In the genomic region with DNA sequence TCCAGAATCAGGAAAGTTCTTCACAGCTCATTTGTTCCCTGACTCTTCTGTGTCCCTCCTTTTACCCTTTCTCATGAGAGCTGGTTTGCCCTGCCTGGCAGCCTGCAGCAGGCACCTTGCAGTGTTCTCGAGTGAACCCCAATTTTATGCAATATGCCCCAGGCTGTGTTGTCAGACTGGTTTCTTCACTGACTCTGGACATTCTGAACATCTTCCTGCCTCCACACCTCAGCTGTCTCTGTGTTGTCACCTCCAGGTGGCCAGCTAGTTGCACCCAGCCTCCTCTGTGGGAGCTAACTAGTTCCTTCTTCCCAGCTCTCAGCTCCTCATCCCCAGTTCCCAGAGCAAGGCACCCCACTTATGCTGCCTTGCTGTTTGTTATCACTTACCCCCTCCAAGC, we compare ENCODE assay signal across 19 cellular contexts.
"Had no signal": no experiment of that assay in that cellular context is flagged by ENCODE, and none has a peak within 500 bp of the region (broad histone marks: within the 10 kb centered on the region; RNA-seq: fewer than 3 reads in every experiment).

No MANE protein-coding gene starts in this region.

- H3K4me1 ChIP-seq: colonic mucosa had no signal

- H3K4me3 ChIP-seq: colonic mucosa, gastrocnemius medialis, heart right ventricle, lung, right atrium auricular region, transverse colon had no signal

- H3K4me2 ChIP-seq: SK-N-SH had no signal

- H3K9me3 Mint-ChIP-seq: activated naive CD4-positive, alpha-beta T cell treated with anti-CD3 and anti-CD28 coated beads, Interleukin-2, amount 50 U/mL, for 72 hours; activated T-cell treated with anti-CD3 and anti-CD28 coated beads, Interleukin-2, amount 50 U/mL, for 4 hours; naive B cell had no signal

- H3K36me3 ChIP-seq: colonic mucosa, gastrocnemius medialis, heart right ventricle, right atrium auricular region, transverse colon had no signal

- H3K9me3 ChIP-seq: colonic mucosa, gastrocnemius medialis, heart right ventricle, right atrium auricular region, SK-N-SH, transverse colon had no signal

- H3K36me3 Mint-ChIP-seq: naive B cell had no signal

- H3K27ac Mint-ChIP-seq: activated CD4-positive, alpha-beta memory T cell treated with anti-CD3 and anti-CD28 coated beads, Interleukin-2, amount 10 ng/mL, durations not matched to agents 7 days and 5 days; activated naive CD4-positive, alpha-beta T cell treated with anti-CD3 and anti-CD28 coated beads, Interleukin-2, amount 50 U/mL, for 72 hours had no signal

- H3K4me3 Mint-ChIP-seq: activated CD4-positive, alpha-beta memory T cell treated with anti-CD3 and anti-CD28 coated beads, Interleukin-2, amount 10 ng/mL, durations not matched to agents 7 days and 5 days; activated T-cell treated with anti-CD3 and anti-CD28 coated beads, Interleukin-2, amount 50 U/mL, for 4 hours had no signal

- ATAC-seq: activated naive CD4-positive, alpha-beta T cell treated with anti-CD3 and anti-CD28 coated beads, Interleukin-2, amount 50 U/mL, for 72 hours; activated T-cell treated with anti-CD3 and anti-CD28 coated beads, Interleukin-2, amount 50 U/mL, for 4 hours; gastrocnemius medialis; heart right ventricle; left colon; stimulated activated naive CD8-positive, alpha-beta T cell treated with anti-CD3 and anti-CD28 coated beads, Interleukin-15, Interleukin-2, amounts not matched to agents 100 U/mL and 50 U/mL, for 24 hours had no signal

- H3K27ac ChIP-seq: colonic mucosa, gastrocnemius medialis, heart right ventricle, right atrium auricular region, transverse colon had no signal

- DNase-seq: activated CD4-positive, alpha-beta memory T cell treated with anti-CD3 and anti-CD28 coated beads, Interleukin-2, amount 10 ng/mL, durations not matched to agents 7 days and 5 days; activated CD4-positive, alpha-beta T cell treated with anti-CD3 and anti-CD28 coated beads for 4 hours; activated gamma-delta T cell; activated T-cell treated with anti-CD3 and anti-CD28 coated beads, Interleukin-2, amount 50 U/mL, for 4 hours; central memory CD4-positive, alpha-beta T cell; colonic mucosa; gastrocnemius medialis; heart right ventricle; left colon; naive B cell; posterior cingulate gyrus; SK-N-SH; stimulated activated CD4-positive, alpha-beta T cell treated with anti-CD3 and anti-CD28 coated beads, Interleukin-4, amount 100 ng/mL, for 1 hour; stimulated activated naive CD8-positive, alpha-beta T cell treated with anti-CD3 and anti-CD28 coated beads, Interleukin-15, Interleukin-2, amounts not matched to agents 100 U/mL and 50 U/mL, for 24 hours; T-helper 1 cell; transverse colon had no signal

- H3K27me3 ChIP-seq: colonic mucosa, gastrocnemius medialis, right atrium auricular region, transverse colon had no signal

- H3K9me2 ChIP-seq: SK-N-SH had no signal
